Comparison of ENCODE assay signal across 1 cellular context in genomic region chr11:34242037-34242625, GRCh38.
TF ChIP-seq lines count a peak whose summit lies in the region.

No MANE protein-coding gene starts in this region.

TF ChIP-seq in K562, 482 proteins besides CTCF, POLR2A, EP300 and RAD21 (continued from another document and continues in another):
- TF ChIP-seq UBTF (IDR thresholded peaks at IDR 0.05; ENCODE audit: borderline replicate concordance in 1 of 2, low read depth in 2 of 2, low read length in 2 of 2) (no peak), ATF1 (CRISPR knock-in tag; IDR thresholded peaks at IDR 0.05) (no peak), ATF1 (tag; IDR thresholded peaks at IDR 0.05) (peak; percentile 19; the same call in 1 of the 2 replicates), TBP (optimal IDR thresholded peaks at IDR 0.05; ENCODE audit: low read depth, low read length) (no peak), ATF3 (IDR thresholded peaks at IDR 0.05) (peak; percentile 72), ATF3 (CRISPR knock-in tag; conservative IDR thresholded peaks at IDR 0.05) (no peak), KAT2B (IDR thresholded peaks at IDR 0.05; ENCODE audit: low read depth, low read length) (no peak), ZNF282 (CRISPR knock-in tag; IDR thresholded peaks at IDR 0.05) (no peak), ZZZ3 (IDR thresholded peaks at IDR 0.05) (no peak), GATAD2A (IDR thresholded peaks at IDR 0.05) (peak; percentile 74), NCOA1 (IDR thresholded peaks at IDR 0.05; ENCODE audit: low read depth) (no peak), MECOM (CRISPR knock-in tag; IDR thresholded peaks at IDR 0.05) (no peak), ZNF584 (CRISPR knock-in tag; IDR thresholded peaks at IDR 0.05; ENCODE audit: low read depth) (no peak), RNF2 (IDR thresholded peaks at IDR 0.05) (no peak), CHD2 (IDR thresholded peaks at IDR 0.05; ENCODE audit: low read depth, low read length) (no peak), KDM1A (IDR thresholded peaks at IDR 0.05) (peak in 1 of 2 experiments; percentile 34; a peak in 1 of 4 replicates), ZNF398 (CRISPR knock-in tag; IDR thresholded peaks at IDR 0.05) (no peak), KDM2B (CRISPR knock-in tag; IDR thresholded peaks at IDR 0.05) (no peak), ZFP1 (CRISPR knock-in tag; IDR thresholded peaks at IDR 0.05) (no peak), SIX5 (IDR thresholded peaks at IDR 0.05; ENCODE audit: borderline replicate concordance in 1 of 2, insufficient read depth in 1 of 2, low read depth in 1 of 2, low read length in 2 of 2) (no peak), HDAC8 (tag; IDR thresholded peaks at IDR 0.05) (no peak), E2F6 (IDR thresholded peaks at IDR 0.05; ENCODE audit: borderline replicate concordance in 1 of 2, extremely low read depth in 1 of 2, insufficient read depth in 1 of 2, insufficient read length in 1 of 2, low read depth in 1 of 2, low read length in 1 of 2, poor library complexity in 1 of 2, severe bottlenecking in 1 of 2) (peak; percentile 46 to 53), NKRF (IDR thresholded peaks at IDR 0.05; ENCODE audit: borderline replicate concordance) (no peak), DNMT1 (IDR thresholded peaks at IDR 0.05) (no peak), EP400 (IDR thresholded peaks at IDR 0.05) (peak; percentile 29; the same call in 1 of the 2 replicates), TEAD4 (IDR thresholded peaks at IDR 0.05; ENCODE audit: low read length) (peak; percentile 71), TEAD4 (CRISPR knock-in tag; IDR thresholded peaks at IDR 0.05; ENCODE audit: borderline replicate concordance) (no peak), LEF1 (IDR thresholded peaks at IDR 0.05) (no peak), NUFIP1 (IDR thresholded peaks at IDR 0.05; ENCODE audit: partially characterized antibody) (no peak), PHF20 (IDR thresholded peaks at IDR 0.05; ENCODE audit: partially characterized antibody) (no peak), MCM2 (IDR thresholded peaks at IDR 0.05; ENCODE audit: low read depth) (no peak), JUND (IDR thresholded peaks at IDR 0.05; ENCODE audit: borderline replicate concordance, low read depth, low read length) (peak; percentile 82), JUND (tag; IDR thresholded peaks at IDR 0.05; ENCODE audit: borderline replicate concordance, low read depth, low read length) (peak; percentile 74; the same call in 2 of the 3 replicates), ARID1B (IDR thresholded peaks at IDR 0.05) (peak; percentile 83), GTF2E2 (tag; IDR thresholded peaks at IDR 0.05) (no peak), MNT (conservative IDR thresholded peaks at IDR 0.05) (peak; percentile 29 to 68; a peak in 2 of 4 replicates), VEZF1 (CRISPR knock-in tag; IDR thresholded peaks at IDR 0.05) (peak; percentile 45), HMGN3 (IDR thresholded peaks at IDR 0.05; ENCODE audit: borderline replicate concordance, extremely low read depth, insufficient read length, low read depth, low read length) (no peak), ZNF174 (CRISPR knock-in tag; IDR thresholded peaks at IDR 0.05) (no peak), BRD4 (IDR thresholded peaks at IDR 0.05) (no peak), SMAD1 (IDR thresholded peaks at IDR 0.05; ENCODE audit: low read depth, low read length, partially characterized antibody) (no peak), STAT5A (IDR thresholded peaks at IDR 0.05; ENCODE audit: borderline replicate concordance, low read length) (no peak), ZNF785 (CRISPR knock-in tag; IDR thresholded peaks at IDR 0.05) (no peak), PHF8 (IDR thresholded peaks at IDR 0.05; ENCODE audit: borderline replicate concordance, low read length) (no peak), E2F8 (IDR thresholded peaks at IDR 0.05; ENCODE audit: low read depth, partially characterized antibody) (no peak), SMARCE1 (IDR thresholded peaks at IDR 0.05) (peak; percentile 71), ZHX1 (conservative IDR thresholded peaks at IDR 0.05; ENCODE audit: low read length) (no peak), CREBBP (IDR thresholded peaks at IDR 0.05; ENCODE audit: low read depth, low read length) (no peak)
